Comparison of ENCODE assay signal across 35 cellular contexts in the genomic region with DNA sequence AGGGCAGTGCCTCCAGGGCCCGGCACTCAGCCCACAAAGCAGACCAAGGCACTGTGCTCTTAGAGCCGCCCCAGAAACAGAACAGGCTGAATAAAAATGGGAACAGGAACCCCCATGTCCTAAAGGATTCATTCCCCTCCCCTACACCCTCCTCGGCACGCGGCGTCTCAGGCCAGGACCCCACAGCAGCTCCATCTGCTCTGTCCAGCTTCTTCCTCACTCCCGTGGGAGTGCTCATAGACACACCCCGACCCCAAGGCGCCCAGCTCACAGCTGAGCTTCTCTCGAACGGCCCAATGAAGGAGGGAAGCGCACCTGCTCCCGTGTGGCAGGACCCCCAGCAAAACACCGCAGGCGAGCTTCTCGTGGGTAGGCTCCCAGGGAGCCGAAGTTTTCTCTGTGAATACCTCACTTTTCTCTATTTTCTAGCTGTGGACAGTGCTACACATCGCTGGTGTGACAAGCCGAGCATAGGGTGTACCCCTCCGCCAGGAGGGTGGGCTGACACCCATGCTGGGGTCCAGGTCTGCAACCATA. TPM values are rescaled to one million over a fixed set of nuclear protein-coding genes. Genes with fewer than 3 reads are reported as not detected.
"Had no signal": no experiment of that assay in that cellular context is flagged by ENCODE, and none has a peak within 500 bp of the region (broad histone marks: within the 10 kb centered on the region; RNA-seq: fewer than 3 reads in every experiment).

No MANE protein-coding gene starts in this region.

- H3K36me3 Mint-ChIP-seq: activated naive CD4-positive, alpha-beta T cell treated with anti-CD3 and anti-CD28 coated beads, Interleukin-2, amount 10 ng/mL, durations not matched to agents 7 days and 5 days; activated naive CD4-positive, alpha-beta T cell treated with anti-CD3 and anti-CD28 coated beads, Interleukin-2, amount 50 U/mL, for 72 hours; activated naive CD8-positive, alpha-beta T cell treated with anti-CD3 and anti-CD28 coated beads, Interleukin-2, amount 10 ng/mL, durations not matched to agents 7 days and 5 days; WTC11 had no signal

- H3K4me3 Mint-ChIP-seq: activated CD4-positive, alpha-beta memory T cell treated with anti-CD3 and anti-CD28 coated beads, Interleukin-2, amount 10 ng/mL, durations not matched to agents 7 days and 5 days; activated CD4-positive, alpha-beta T cell treated with anti-CD3 and anti-CD28 coated beads, Interleukin-2, amount 10 ng/mL, durations not matched to agents 7 days and 5 days; activated naive CD4-positive, alpha-beta T cell treated with anti-CD3 and anti-CD28 coated beads, Interleukin-2, amount 10 ng/mL, durations not matched to agents 7 days and 5 days; activated naive CD8-positive, alpha-beta T cell treated with anti-CD3 and anti-CD28 coated beads, Interleukin-2, amount 10 ng/mL, durations not matched to agents 7 days and 5 days; activated T-cell treated with anti-CD3 and anti-CD28 coated beads, Interleukin-2, amount 50 U/mL, for 24 hours; activated T-cell treated with anti-CD3 and anti-CD28 coated beads, Interleukin-2, amount 50 U/mL, for 72 hours; central memory CD8-positive, alpha-beta T cell; dendritic cell treated with granulocyte-macrophage colony-stimulating factor and Interleukin-4, amounts not matched to agents 40 ng/mL and 50 ng/mL, for 4 days; WTC11 had no signal

- H3K27me3 Mint-ChIP-seq: activated CD4-positive, alpha-beta memory T cell treated with anti-CD3 and anti-CD28 coated beads, Interleukin-2, amount 10 ng/mL, durations not matched to agents 7 days and 5 days; activated CD4-positive, alpha-beta T cell treated with anti-CD3 and anti-CD28 coated beads, Interleukin-2, amount 10 ng/mL, durations not matched to agents 7 days and 5 days; activated naive CD8-positive, alpha-beta T cell treated with anti-CD3 and anti-CD28 coated beads, Interleukin-2, amount 10 ng/mL, durations not matched to agents 7 days and 5 days; activated T-cell treated with anti-CD3 and anti-CD28 coated beads, Interleukin-2, amount 50 U/mL, for 24 hours; central memory CD8-positive, alpha-beta T cell had no signal

- H3K27ac ChIP-seq: brain microvascular endothelial cell, coronary artery, epithelial cell of prostate, esophagus squamous epithelium, gastroesophageal sphincter had no signal

- H3K9me3 ChIP-seq: esophagus squamous epithelium, gastroesophageal sphincter had no signal

- DNase-seq: activated CD4-positive, alpha-beta memory T cell treated with anti-CD3 and anti-CD28 coated beads, Interleukin-2, amount 10 ng/mL, durations not matched to agents 7 days and 5 days; activated CD4-positive, alpha-beta T cell treated with anti-CD3 and anti-CD28 coated beads for 1 hour; activated CD4-positive, alpha-beta T cell treated with anti-CD3 and anti-CD28 coated beads for 4 hours; activated CD4-positive, alpha-beta T cell treated with anti-CD3 and anti-CD28 coated beads, Interleukin-2, amount 10 ng/mL, durations not matched to agents 7 days and 5 days; activated CD4-positive, alpha-beta T cell treated with anti-CD3 and anti-CD28 coated beads, Interleukin-2, amount 50 U/mL, for 4 hours; activated CD8-positive, alpha-beta memory T cell treated with anti-CD3 and anti-CD28 coated beads, Interleukin-2, amount 50 U/mL, for 48 hours; activated gamma-delta T cell; activated naive CD4-positive, alpha-beta T cell; activated naive CD4-positive, alpha-beta T cell treated with anti-CD3 and anti-CD28 coated beads, Interleukin-2, amount 10 ng/mL, durations not matched to agents 7 days and 5 days; activated naive CD8-positive, alpha-beta T cell treated with anti-CD3 and anti-CD28 coated beads, Interleukin-2, amount 10 ng/mL, durations not matched to agents 7 days and 5 days; activated T-cell treated with anti-CD3 and anti-CD28 coated beads for 4 hours; activated T-cell treated with anti-CD3 and anti-CD28 coated beads, Interleukin-2, amount 50 U/mL, for 24 hours; activated T-cell treated with anti-CD3 and anti-CD28 coated beads, Interleukin-2, amount 50 U/mL, for 72 hours; brain microvascular endothelial cell; effector CD4-positive, alpha-beta T cell; esophagus squamous epithelium; foreskin melanocyte; head of caudate nucleus; T-helper 2 cell had no signal

- H3K9me3 Mint-ChIP-seq: activated CD4-positive, alpha-beta memory T cell treated with anti-CD3 and anti-CD28 coated beads, Interleukin-2, amount 10 ng/mL, durations not matched to agents 7 days and 5 days; activated CD4-positive, alpha-beta T cell treated with anti-CD3 and anti-CD28 coated beads, Interleukin-2, amount 10 ng/mL, durations not matched to agents 7 days and 5 days; activated naive CD4-positive, alpha-beta T cell treated with anti-CD3 and anti-CD28 coated beads, Interleukin-2, amount 10 ng/mL, durations not matched to agents 7 days and 5 days; activated naive CD4-positive, alpha-beta T cell treated with anti-CD3 and anti-CD28 coated beads, Interleukin-2, amount 50 U/mL, for 72 hours; activated naive CD8-positive, alpha-beta T cell treated with anti-CD3 and anti-CD28 coated beads, Interleukin-2, amount 10 ng/mL, durations not matched to agents 7 days and 5 days; activated T-cell treated with anti-CD3 and anti-CD28 coated beads, Interleukin-2, amount 50 U/mL, for 24 hours; activated T-cell treated with anti-CD3 and anti-CD28 coated beads, Interleukin-2, amount 50 U/mL, for 72 hours; central memory CD8-positive, alpha-beta T cell; dendritic cell treated with granulocyte-macrophage colony-stimulating factor and Interleukin-4, amounts not matched to agents 40 ng/mL and 50 ng/mL, for 4 days; WTC11 had no signal

- H3K4me1 Mint-ChIP-seq: activated CD4-positive, alpha-beta memory T cell treated with anti-CD3 and anti-CD28 coated beads, Interleukin-2, amount 10 ng/mL, durations not matched to agents 7 days and 5 days; activated CD4-positive, alpha-beta T cell treated with anti-CD3 and anti-CD28 coated beads, Interleukin-2, amount 10 ng/mL, durations not matched to agents 7 days and 5 days; activated naive CD4-positive, alpha-beta T cell treated with anti-CD3 and anti-CD28 coated beads, Interleukin-2, amount 10 ng/mL, durations not matched to agents 7 days and 5 days; activated naive CD8-positive, alpha-beta T cell treated with anti-CD3 and anti-CD28 coated beads, Interleukin-2, amount 10 ng/mL, durations not matched to agents 7 days and 5 days; central memory CD8-positive, alpha-beta T cell; WTC11 had no signal

- H3K27ac Mint-ChIP-seq: activated CD4-positive, alpha-beta memory T cell treated with anti-CD3 and anti-CD28 coated beads, Interleukin-2, amount 10 ng/mL, durations not matched to agents 7 days and 5 days; activated CD4-positive, alpha-beta T cell treated with anti-CD3 and anti-CD28 coated beads, Interleukin-2, amount 10 ng/mL, durations not matched to agents 7 days and 5 days; activated naive CD4-positive, alpha-beta T cell treated with anti-CD3 and anti-CD28 coated beads, Interleukin-2, amount 10 ng/mL, durations not matched to agents 7 days and 5 days; activated naive CD4-positive, alpha-beta T cell treated with anti-CD3 and anti-CD28 coated beads, Interleukin-2, amount 50 U/mL, for 72 hours; activated naive CD8-positive, alpha-beta T cell treated with anti-CD3 and anti-CD28 coated beads, Interleukin-2, amount 10 ng/mL, durations not matched to agents 7 days and 5 days; activated T-cell treated with anti-CD3 and anti-CD28 coated beads, Interleukin-2, amount 50 U/mL, for 24 hours; activated T-cell treated with anti-CD3 and anti-CD28 coated beads, Interleukin-2, amount 50 U/mL, for 72 hours; dendritic cell treated with granulocyte-macrophage colony-stimulating factor and Interleukin-4, amounts not matched to agents 40 ng/mL and 50 ng/mL, for 4 days; WTC11 had no signal

- H3K36me3 ChIP-seq: brain microvascular endothelial cell, esophagus squamous epithelium, gastroesophageal sphincter had no signal

- H3K27me3 ChIP-seq: brain microvascular endothelial cell had no signal

- H3K4me1 ChIP-seq: esophagus squamous epithelium, gastroesophageal sphincter had no signal

- H3K4me3 ChIP-seq: coronary artery, esophagus squamous epithelium, gastroesophageal sphincter had no signal

- ATAC-seq: activated naive CD4-positive, alpha-beta T cell treated with anti-CD3 and anti-CD28 coated beads, Interleukin-2, amount 50 U/mL, for 72 hours; activated T-cell treated with anti-CD3 and anti-CD28 coated beads, Interleukin-2, amount 50 U/mL, for 72 hours; gastroesophageal sphincter; WTC11 had no signal

RNA-seq across cellular contexts. Expression of a gene that starts 42.9 kb away (rescaled TPM):
- total RNA-seq: activated CD4-positive, alpha-beta memory T cell treated with anti-CD3 and anti-CD28 coated beads, Interleukin-2, amount 10 ng/mL, durations not matched to agents 7 days and 5 days; activated CD4-positive, alpha-beta T cell treated with anti-CD3 and anti-CD28 coated beads, Interleukin-2, amount 10 ng/mL, durations not matched to agents 7 days and 5 days; activated naive CD8-positive, alpha-beta T cell treated with anti-CD3 and anti-CD28 coated beads, Interleukin-2, amount 10 ng/mL, durations not matched to agents 7 days and 5 days; activated T-cell treated with anti-CD3 and anti-CD28 coated beads, Interleukin-2, amount 50 U/mL, for 72 hours; bronchial epithelial cell; endothelial cell of umbilical vein; esophagus squamous epithelium; fibroblast of lung; gastroesophageal sphincter; glomerular endothelial cell; T-helper 1 cell treated with Interleukin-12 subunit alpha and Interleukin-12 subunit beta and Interleukin-4 antibody, amounts not matched to agents 30 ng/mL and 1 ng/mL, for 36 hours had no signal

RNA-seq across cellular contexts. Expression of a gene that starts 56.1 kb away (rescaled TPM):
- total RNA-seq: activated CD4-positive, alpha-beta T cell treated with anti-CD3 and anti-CD28 coated beads, Interleukin-2, amount 10 ng/mL, durations not matched to agents 7 days and 5 days; activated naive CD8-positive, alpha-beta T cell treated with anti-CD3 and anti-CD28 coated beads, Interleukin-2, amount 10 ng/mL, durations not matched to agents 7 days and 5 days; astrocyte; bronchial epithelial cell; cardiac septum; cerebellum; endothelial cell of umbilical vein; esophagus squamous epithelium; fibroblast of lung; fibroblast of villous mesenchyme; gastroesophageal sphincter; glomerular endothelial cell; T-helper 1 cell treated with Interleukin-12 subunit alpha and Interleukin-12 subunit beta and Interleukin-4 antibody, amounts not matched to agents 30 ng/mL and 1 ng/mL, for 36 hours; WTC11 had no signal
